Comparison of ENCODE assay signal across 20 cellular contexts in genomic region chr11:931385-931784, GRCh38. TPM values are rescaled to one million over a fixed set of nuclear protein-coding genes. Genes with fewer than 3 reads are reported as not detected.
DNase-seq lines count a peak whose midpoint lies in the region; ATAC-seq and TF ChIP-seq lines count a peak whose summit lies in the region.
"Had no signal": no experiment of that assay in that cellular context is flagged by ENCODE, and none has a peak within 500 bp of the region (broad histone marks: within the 10 kb centered on the region; RNA-seq: fewer than 3 reads in every experiment).

No MANE protein-coding gene starts in this region.

- peaks cover 63% of the 10 kb centered on the region for H3K4me1 ChIP-seq in CD8-positive, alpha-beta T cell (ENCODE audit: insufficient read depth, low read length)
- H3K4me1 ChIP-seq in Loucy (ENCODE audit: insufficient read depth, low read length, poor library complexity, severe bottlenecking) (peaks cover 76% of the 10 kb centered on the region), esophagus muscularis mucosa (peaks cover 57 to 82% (median 80%) of the 10 kb centered on the region in 4 donors)
- H3K4me1 ChIP-seq: BE2C, SJSA1 had no signal

- H3K4me2 ChIP-seq in Loucy (ENCODE audit: low read depth, low read length, poor library complexity, severe bottlenecking): peak overlapping the region; percentile 69

- no peak for TF ChIP-seq CTCF in CD8-positive, alpha-beta T cell (IDR thresholded peaks at IDR 0.05)
- no peak for TF ChIP-seq CTCF in Loucy (conservative IDR thresholded peaks at IDR 0.05; ENCODE audit: low read length)
- TF ChIP-seq CTCF in esophagus muscularis mucosa (IDR thresholded peaks at IDR 0.05): no peak

- H3F3A ChIP-seq in Loucy (ENCODE audit: low read depth): peaks cover 14% of the 10 kb centered on the region

- H3K36me3 ChIP-seq in CD8-positive, alpha-beta T cell (ENCODE audit: insufficient read depth, low read length): no peaks in the 10 kb centered on the region
- H3K36me3 ChIP-seq in Loucy (ENCODE audit: insufficient read depth, low read length): no peaks in the 10 kb centered on the region
- H3K36me3 ChIP-seq in esophagus muscularis mucosa: peaks cover 0 to 13% (median 7%) of the 10 kb centered on the region in 4 donors
- H3K36me3 ChIP-seq: BE2C, gastrocnemius medialis, SJSA1, thoracic aorta had no signal

- H3K4me3 ChIP-seq in CD8-positive, alpha-beta T cell (ENCODE audit: low read depth, low read length): no peak overlapping the region
- H3K4me3 ChIP-seq in Loucy (ENCODE audit: low read length, poor library complexity, severe bottlenecking) (peak overlapping the region; percentile 57), esophagus muscularis mucosa (no peak overlapping the region)
- H3K4me3 ChIP-seq: gastrocnemius medialis, SJSA1, thoracic aorta had no signal

- no peak overlapping the region for H3K4me3 Mint-ChIP-seq in CD8-positive, alpha-beta T cell
- H3K4me3 Mint-ChIP-seq: activated CD4-positive, alpha-beta T cell treated with anti-CD3 and anti-CD28 coated beads, Interleukin-2, amount 10 ng/mL, durations not matched to agents 24 days and 14 days; activated naive CD8-positive, alpha-beta T cell treated with anti-CD3 and anti-CD28 coated beads, Interleukin-2, amount 10 ng/mL, durations not matched to agents 7 days and 5 days; central memory CD8-positive, alpha-beta T cell had no signal

- POLR2A ChIA-PET in CD8-positive, alpha-beta T cell (lab: Charles Lee): no interaction called here

- H3K9ac ChIP-seq in Loucy (ENCODE audit: low read depth, low read length, poor library complexity, severe bottlenecking): peak overlapping the region; percentile 49

- no peaks in the 10 kb centered on the region for H3K9me3 Mint-ChIP-seq in CD8-positive, alpha-beta T cell
- H3K9me3 Mint-ChIP-seq: activated CD4-positive, alpha-beta T cell treated with anti-CD3 and anti-CD28 coated beads, Interleukin-2, amount 10 ng/mL, durations not matched to agents 24 days and 14 days; activated naive CD8-positive, alpha-beta T cell treated with anti-CD3 and anti-CD28 coated beads, Interleukin-2, amount 10 ng/mL, durations not matched to agents 7 days and 5 days; central memory CD8-positive, alpha-beta T cell had no signal

- no peaks in the 10 kb centered on the region for H3K27me3 Mint-ChIP-seq in CD8-positive, alpha-beta T cell (ENCODE audit: low read depth)
- H3K27me3 Mint-ChIP-seq: activated CD4-positive, alpha-beta T cell treated with anti-CD3 and anti-CD28 coated beads, Interleukin-2, amount 10 ng/mL, durations not matched to agents 24 days and 14 days; activated naive CD8-positive, alpha-beta T cell treated with anti-CD3 and anti-CD28 coated beads, Interleukin-2, amount 10 ng/mL, durations not matched to agents 7 days and 5 days; central memory CD8-positive, alpha-beta T cell had no signal

- no peak for ATAC-seq in CD8-positive, alpha-beta T cell
- no peak for ATAC-seq in GM18511 (IDR thresholded peaks at IDR 0.05; ENCODE audit: unreplicated experiment)
- ATAC-seq: gastrocnemius medialis had no signal

- no peak for DNase-seq in CD8-positive, alpha-beta T cell
- DNase-seq in esophagus muscularis mucosa (ENCODE audit: extremely low spot score) (no peak), pons (ENCODE audit: low spot score) (peak; percentile 56), NCI-H1436 (lab: John Stamatoyannopoulos, UW) (no peak), D341Med (ENCODE audit: low spot score) (no peak)
- DNase-seq: activated CD4-positive, alpha-beta T cell treated with anti-CD3 and anti-CD28 coated beads, Interleukin-2, amount 10 ng/mL, durations not matched to agents 24 days and 14 days; activated naive CD8-positive, alpha-beta T cell treated with anti-CD3 and anti-CD28 coated beads, Interleukin-2, amount 10 ng/mL, durations not matched to agents 7 days and 5 days; BE2C; gastrocnemius medialis; IMR-90; MV-4-11; NCI-H524 treated with DMSO at 0.1 percent for 48 hours; right cardiac atrium; stimulated activated CD4-positive, alpha-beta T cell treated with anti-CD3 and anti-CD28 coated beads, Interleukin-2, amount 100 ng/mL, for 24 hours; T1000 had no signal

- H4K20me1 ChIP-seq in Loucy (ENCODE audit: insufficient read depth, low read length, poor library complexity, severe bottlenecking): peaks cover 60% of the 10 kb centered on the region

- no peaks in the 10 kb centered on the region for H3K27me3 ChIP-seq in CD8-positive, alpha-beta T cell (ENCODE audit: insufficient read depth, low read length)
- H3K27me3 ChIP-seq in Loucy (ENCODE audit: insufficient read depth, low read length, poor library complexity, severe bottlenecking) (no peaks in the 10 kb centered on the region), esophagus muscularis mucosa (no peaks in the 10 kb centered on the region)
- H3K27me3 ChIP-seq: BE2C, gastrocnemius medialis, SJSA1 had no signal

- peak overlapping the region; percentile 34 for H3K27ac Mint-ChIP-seq in CD8-positive, alpha-beta T cell
- H3K27ac Mint-ChIP-seq: activated CD4-positive, alpha-beta T cell treated with anti-CD3 and anti-CD28 coated beads, Interleukin-2, amount 10 ng/mL, durations not matched to agents 24 days and 14 days; activated naive CD8-positive, alpha-beta T cell treated with anti-CD3 and anti-CD28 coated beads, Interleukin-2, amount 10 ng/mL, durations not matched to agents 7 days and 5 days had no signal

- WGBS in esophagus muscularis mucosa: 54% methylated on average over 3 of the region's 3 CpGs

- peaks cover 95% of the 10 kb centered on the region for H3K79me2 ChIP-seq in Loucy (ENCODE audit: insufficient read depth, low read length)

- CTCF ChIA-PET in CD8-positive, alpha-beta T cell (lab: Charles Lee): interaction anchor here (1.0 kb wide), 1 partner anchor 119 kb away, joined by 3 read pairs; no protein-coding TSS in a partner anchor

- no peaks in the 10 kb centered on the region for H3K9me2 ChIP-seq in Loucy (replicated peaks; ENCODE audit: low read depth, low read length)

- TF ChIP-seq EP300 in esophagus muscularis mucosa (IDR thresholded peaks at IDR 0.05): no peak

- peaks cover 63% of the 10 kb centered on the region for H3K4me1 Mint-ChIP-seq in CD8-positive, alpha-beta T cell (ENCODE audit: low read depth)

- no peak for TF ChIP-seq POLR2A in esophagus muscularis mucosa (IDR thresholded peaks at IDR 0.05; ENCODE audit: low read depth)

- H3K27ac ChIP-seq in CD8-positive, alpha-beta T cell (ENCODE audit: low read depth, low read length): no peak overlapping the region
- H3K27ac ChIP-seq in esophagus muscularis mucosa (replicated peaks in 1 of 4): peak overlapping the region; percentile 3 to 36 (median 11)
- H3K27ac ChIP-seq: gastrocnemius medialis, SJSA1 had no signal

- peaks cover 20% of the 10 kb centered on the region for H3K36me3 Mint-ChIP-seq in CD8-positive, alpha-beta T cell

- H3K9me3 ChIP-seq in CD8-positive, alpha-beta T cell (ENCODE audit: low read length): no peaks in the 10 kb centered on the region
- H3K9me3 ChIP-seq in Loucy (ENCODE audit: insufficient read depth, low read depth, low read length): no peaks in the 10 kb centered on the region
- H3K9me3 ChIP-seq in esophagus muscularis mucosa: no peaks in the 10 kb centered on the region
- H3K9me3 ChIP-seq: BE2C, gastrocnemius medialis, SJSA1, thoracic aorta had no signal

- intact Hi-C loops in CD8-positive, alpha-beta T cell (cut with DNase I, micrococcal nuclease): no loop called here
- intact Hi-C loops in esophagus muscularis mucosa (cut with DNase I): no loop called here

- no peak overlapping the region for H2AFZ ChIP-seq in Loucy (ENCODE audit: low read length)

RNA-seq across cellular contexts. Expression of gene AP2A2, which starts 5.7 kb away (rescaled TPM):
- 10 to 100 TPM; 38.6 to 44.3 TPM for total RNA-seq in CD8-positive, alpha-beta T cell
- 10 to 100 TPM; 49.5 to 82.6 (median 72.2) TPM for total RNA-seq in esophagus muscularis mucosa

RNA-seq across cellular contexts. Expression of gene CHID1, which starts 20.8 kb away (rescaled TPM):
- total RNA-seq in CD8-positive, alpha-beta T cell: 10 to 100 TPM; 16.0 to 18.1 TPM
- total RNA-seq in esophagus muscularis mucosa: 10 to 100 TPM; 37.4 to 55.4 (median 47.2) TPM
